In the genomic region with DNA sequence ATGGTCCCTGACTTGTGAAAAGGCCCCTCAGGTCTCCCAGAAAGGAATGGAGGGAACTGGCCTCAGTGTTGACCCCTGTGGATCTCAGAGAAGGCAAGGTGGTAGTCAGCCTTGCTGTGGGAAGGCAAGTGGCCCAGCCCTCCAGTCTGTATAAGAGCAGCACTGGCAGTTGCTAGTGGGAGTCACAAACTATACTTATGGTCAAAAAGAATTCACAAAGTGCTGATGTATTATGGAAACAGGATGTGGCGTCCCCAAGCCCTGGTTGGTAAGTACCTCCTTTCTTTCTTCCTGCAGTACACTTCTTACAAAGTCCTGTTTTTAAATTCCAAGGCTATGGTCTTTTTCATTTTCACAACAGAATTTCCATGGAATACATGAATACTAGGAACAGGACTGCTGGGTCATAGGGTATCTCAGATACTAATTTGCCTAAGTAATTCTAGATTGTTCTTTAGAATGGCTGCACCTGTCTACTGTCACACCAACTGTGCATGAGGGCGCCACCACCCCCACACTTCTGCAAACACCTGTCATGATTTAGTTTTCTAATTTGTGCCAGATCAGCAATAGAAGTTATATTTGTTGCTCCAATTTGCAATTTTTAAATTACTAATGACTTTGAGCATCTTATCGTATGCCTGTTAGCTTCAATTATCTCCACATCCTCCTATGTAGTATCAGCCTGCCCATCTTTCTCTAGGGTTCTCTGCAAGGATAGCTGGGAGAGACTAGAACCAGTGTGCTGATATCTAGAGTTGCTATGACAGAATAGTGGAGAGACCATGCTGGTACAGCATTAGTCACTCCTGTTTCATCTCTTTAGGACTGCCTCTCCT, we compare ENCODE assay signal across 13 cellular contexts. TPM values are rescaled to one million over a fixed set of nuclear protein-coding genes. Genes with fewer than 3 reads are reported as not detected.
A peak's percentile ranks its signal among the peaks of the same experiment; 100 is the strongest.
DNase-seq lines count a peak whose midpoint lies in the region; ATAC-seq and TF ChIP-seq lines count a peak whose summit lies in the region.
"Had no signal": no experiment of that assay in that cellular context is flagged by ENCODE, and none has a peak within 500 bp of the region (broad histone marks: within the 10 kb centered on the region; RNA-seq: fewer than 3 reads in every experiment).

No MANE protein-coding gene starts in this region.

- TF ChIP-seq CTCF in colonic mucosa (IDR thresholded peaks at IDR 0.05) = no peak

- no peak overlapping the region for H3K9ac ChIP-seq in colonic mucosa (ENCODE audit: low read depth in 2 of 2, low read length in 2 of 2)

- TF ChIP-seq POLR2A in erythroblast (IDR thresholded peaks at IDR 0.05; ENCODE audit: low read length) = no peak

- DNase-seq in stimulated activated CD4-positive, alpha-beta T cell treated with anti-CD3 and anti-CD28 coated beads, Interleukin-15, amount 100 ng/mL, for 24 hours = peak; percentile 19
- no peak for DNase-seq in stimulated activated CD4-positive, alpha-beta T cell treated with anti-CD3 and anti-CD28 coated beads, Interleukin-4, amount 100 ng/mL, for 4 hours
- DNase-seq in RPMI8226 = peak; percentile 40
- no peak for DNase-seq in colonic mucosa
- no peak for DNase-seq in erythroblast (lab: John Stamatoyannopoulos, UW)
- DNase-seq in activated gamma-delta T cell treated with Interleukin-2 at 50 U/mL for 16 hours = no peak
- no peak for DNase-seq in NCI-H2171 (lab: John Stamatoyannopoulos, UW)
- DNase-seq: NCI-H1092; stimulated activated CD4-positive, alpha-beta T cell treated with anti-CD3 and anti-CD28 coated beads, Interleukin-12 subunit alpha, Interleukin-12 subunit beta, amount 100 ng/mL, for 4 hours had no signal

- H3K27ac ChIP-seq in colonic mucosa = no peak overlapping the region
- H3K27ac ChIP-seq: esophagus muscularis mucosa, tibial nerve had no signal

- no peaks in the 10 kb centered on the region for H3K36me3 ChIP-seq in colonic mucosa
- H3K36me3 ChIP-seq: esophagus muscularis mucosa, tibial nerve had no signal

- H3K4me3 ChIP-seq in colonic mucosa = no peak overlapping the region
- H3K4me3 ChIP-seq: esophagus muscularis mucosa, lung, tibial nerve had no signal

- no peaks in the 10 kb centered on the region for H3K4me1 ChIP-seq in colonic mucosa
- H3K4me1 ChIP-seq: esophagus muscularis mucosa had no signal

- no peaks in the 10 kb centered on the region for H3K9me3 ChIP-seq in colonic mucosa
- H3K9me3 ChIP-seq: esophagus muscularis mucosa, tibial nerve had no signal

- H3K27me3 ChIP-seq in colonic mucosa = no peaks in the 10 kb centered on the region
- H3K27me3 ChIP-seq: tibial nerve had no signal

- peak; percentile 59 for ATAC-seq in HG02642 (IDR thresholded peaks at IDR 0.05; ENCODE audit: poor library complexity, unreplicated experiment)

- intact Hi-C loops in colonic mucosa (cut with DNase I) = loop anchor here (10.0 kb wide), 1 partner anchor 70 kb away; no protein-coding TSS in a partner anchor

RNA-seq across cellular contexts. Expression of gene TMEM263, which starts 40.7 kb away (rescaled TPM):
- total RNA-seq in colonic mucosa = 10 to 100 TPM; 29.6 to 41.9 TPM

Comparison
In these comparisons a context has a peak if more than half of its experiments do, and no peak if none do; other contexts are left out.
1. DNase-seq: peak in stimulated activated CD4-positive, alpha-beta T cell treated with anti-CD3 and anti-CD28 coated beads, Interleukin-15, amount 100 ng/mL, for 24 hours (single experiment) and RPMI8226 (single experiment); none in stimulated activated CD4-positive, alpha-beta T cell treated with anti-CD3 and anti-CD28 coated beads, Interleukin-4, amount 100 ng/mL, for 4 hours (0 of 2), colonic mucosa (single experiment), erythroblast (0 of 2), activated gamma-delta T cell treated with Interleukin-2 at 50 U/mL for 16 hours (single experiment) and NCI-H2171 (single experiment).